ENCODE assay signal across 19 cellular contexts in the genomic region with DNA sequence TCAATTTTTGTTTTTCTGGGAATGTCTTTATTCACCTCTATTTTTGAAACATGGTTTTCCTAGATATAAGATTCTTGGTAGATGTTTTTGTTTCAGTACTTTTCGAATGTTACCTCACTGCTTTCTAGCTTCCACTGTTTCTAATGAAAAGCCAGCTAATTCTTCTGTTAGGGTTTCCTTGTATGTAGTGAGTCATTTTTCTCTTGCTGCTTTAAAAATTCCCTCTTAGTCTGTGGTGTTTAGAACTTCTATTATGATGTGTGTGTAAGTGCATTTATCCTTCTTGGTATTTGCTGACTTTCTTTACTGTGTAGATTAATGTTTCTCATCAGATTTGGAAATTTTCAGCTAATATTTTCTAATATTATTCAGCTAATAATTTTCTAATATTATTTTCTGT.
"Had no signal": no experiment of that assay in that cellular context is flagged by ENCODE, and none has a peak within 500 bp of the region (broad histone marks: within the 10 kb centered on the region; RNA-seq: fewer than 3 reads in every experiment).

No MANE protein-coding gene starts in this region.

- H3K4me3 ChIP-seq: cardiac muscle cell, heart left ventricle, lower lobe of right lung, smooth muscle cell, stomach, thoracic aorta, vagina had no signal

- DNase-seq: activated CD4-positive, alpha-beta memory T cell treated with anti-CD3 and anti-CD28 coated beads, Interleukin-2, amount 10 ng/mL, durations not matched to agents 7 days and 5 days; activated CD4-positive, alpha-beta T cell treated with anti-CD3 and anti-CD28 coated beads, Interleukin-2, amount 10 ng/mL, durations not matched to agents 24 days and 14 days; activated effector memory CD4-positive, alpha-beta T cell treated with Interleukin-2 at 50 U/mL for 16 hours; activated naive CD4-positive, alpha-beta T cell treated with anti-CD3 and anti-CD28 coated beads for 36 hours; activated naive CD8-positive, alpha-beta T cell treated with anti-CD3 and anti-CD28 coated beads, Interleukin-2, amount 10 ng/mL, durations not matched to agents 7 days and 5 days; activated T-cell treated with anti-CD3 and anti-CD28 coated beads, Interleukin-2, amount 50 U/mL, for 72 hours; amygdala; effector CD4-positive, alpha-beta T cell; heart left ventricle; lower lobe of right lung; naive thymus-derived CD4-positive, alpha-beta T cell; posterior cingulate gyrus; stimulated activated CD4-positive, alpha-beta T cell treated with anti-CD3 and anti-CD28 coated beads, Interleukin-15, amount 100 ng/mL, for 24 hours; stomach had no signal

- H3K9me3 ChIP-seq: lower lobe of right lung, stomach, thoracic aorta, vagina had no signal

- H3K27ac ChIP-seq: cardiac muscle cell, heart left ventricle, lower lobe of right lung, stomach, thoracic aorta, vagina, VCaP had no signal

- H3K36me3 ChIP-seq: cardiac muscle cell, heart left ventricle, lower lobe of right lung, stomach, thoracic aorta, vagina had no signal

- H3K4me1 ChIP-seq: heart left ventricle, lower lobe of right lung, stomach, vagina had no signal

- H3K4me2 ChIP-seq: smooth muscle cell had no signal
